11 cellular contexts compared by ENCODE assay signal in genomic region chr12:4825139-4825858, GRCh38.
A peak's percentile ranks its signal among the peaks of the same experiment; 100 is the strongest.
DNase-seq lines count a peak whose midpoint lies in the region; ATAC-seq and TF ChIP-seq lines count a peak whose summit lies in the region.
"Had no signal": no experiment of that assay in that cellular context is flagged by ENCODE, and none has a peak within 500 bp of the region (broad histone marks: within the 10 kb centered on the region; RNA-seq: fewer than 3 reads in every experiment).

No MANE protein-coding gene starts in this region.

- H3K4me1 Mint-ChIP-seq in activated naive CD4-positive, alpha-beta T cell treated with anti-CD3 and anti-CD28 coated beads, Interleukin-2, amount 10 ng/mL, durations not matched to agents 7 days and 5 days = peaks cover 65% of the 10 kb centered on the region
- H3K4me1 Mint-ChIP-seq in activated naive CD8-positive, alpha-beta T cell treated with anti-CD3 and anti-CD28 coated beads, Interleukin-2, amount 10 ng/mL, durations not matched to agents 7 days and 5 days = peaks cover 58% of the 10 kb centered on the region
- H3K4me1 Mint-ChIP-seq in stimulated activated naive CD8-positive, alpha-beta T cell treated with anti-CD3 and anti-CD28 coated beads, Interleukin-15, Interleukin-2, amounts not matched to agents 100 ng/mL and 50 ng/mL, for 24 hours (ENCODE audit: low read depth) = peaks cover 74% of the 10 kb centered on the region
- peaks cover 19% of the 10 kb centered on the region for H3K4me1 Mint-ChIP-seq in HFFc6 (ENCODE audit: low read depth)

- TF ChIP-seq CTCF in NB4 (IDR thresholded peaks at IDR 0.05; ENCODE audit: low read depth, low read length) (no peak), HFFc6 (IDR thresholded peaks at IDR 0.05) (no peak)

- peak overlapping the region; percentile 86 for H3K27ac Mint-ChIP-seq in activated naive CD4-positive, alpha-beta T cell treated with anti-CD3 and anti-CD28 coated beads, Interleukin-2, amount 10 ng/mL, durations not matched to agents 7 days and 5 days
- peak overlapping the region; percentile 92 for H3K27ac Mint-ChIP-seq in activated naive CD8-positive, alpha-beta T cell treated with anti-CD3 and anti-CD28 coated beads, Interleukin-2, amount 10 ng/mL, durations not matched to agents 7 days and 5 days
- H3K27ac Mint-ChIP-seq in stimulated activated naive CD8-positive, alpha-beta T cell treated with anti-CD3 and anti-CD28 coated beads, Interleukin-15, Interleukin-2, amounts not matched to agents 100 ng/mL and 50 ng/mL, for 24 hours = no peak overlapping the region
- H3K27ac Mint-ChIP-seq in HFFc6 = no peak overlapping the region

- ATAC-seq in activated naive CD8-positive, alpha-beta T cell treated with anti-CD3 and anti-CD28 coated beads, Interleukin-2, amount 10 ng/mL, durations not matched to agents 7 days and 5 days (ENCODE audit: low read depth) = peak; percentile 57
- ATAC-seq in HG03095 (IDR thresholded peaks at IDR 0.05; ENCODE audit: unreplicated experiment) (no peak), HG02973 (IDR thresholded peaks at IDR 0.05; ENCODE audit: unreplicated experiment) (no peak)
- ATAC-seq: stimulated activated naive B cell treated with anti-CD40 and anti-IgM and Interleukin-4, amounts not matched to agents 10 μg/mL and 1 μg/mL and 100 μg/mL, for 72 hours had no signal

- H3K4me3 ChIP-seq in NB4 (ENCODE audit: low read depth, low read length) = no peak overlapping the region

- DNase-seq in activated naive CD4-positive, alpha-beta T cell treated with anti-CD3 and anti-CD28 coated beads, Interleukin-2, amount 10 ng/mL, durations not matched to agents 7 days and 5 days = no peak
- no peak for DNase-seq in activated naive CD4-positive, alpha-beta T cell treated with Interleukin-2 at 50 U/mL for 16 hours
- peak; percentile 66 for DNase-seq in NB4 (ENCODE audit: low read depth)
- DNase-seq in activated naive CD8-positive, alpha-beta T cell treated with anti-CD3 and anti-CD28 coated beads, Interleukin-2, amount 10 ng/mL, durations not matched to agents 7 days and 5 days = no peak
- DNase-seq in HFFc6 = no peak
- DNase-seq: activated CD8-positive, alpha-beta memory T cell treated with anti-CD3 and anti-CD28 coated beads, Interleukin-2, amount 50 U/mL, for 48 hours; midbrain; stimulated activated naive B cell treated with anti-CD40 and anti-IgM and Interleukin-4, amounts not matched to agents 10 μg/mL and 1 μg/mL and 100 μg/mL, for 72 hours had no signal

- POLR2A ChIA-PET in activated naive CD8-positive, alpha-beta T cell treated with anti-CD3 and anti-CD28 coated beads, Interleukin-2, amount 10 ng/mL, durations not matched to agents 7 days and 5 days (lab: Charles Lee) = no interaction called here

- peaks cover 4% of the 10 kb centered on the region for H3K27me3 Mint-ChIP-seq in activated naive CD4-positive, alpha-beta T cell treated with anti-CD3 and anti-CD28 coated beads, Interleukin-2, amount 10 ng/mL, durations not matched to agents 7 days and 5 days
- H3K27me3 Mint-ChIP-seq in activated naive CD8-positive, alpha-beta T cell treated with anti-CD3 and anti-CD28 coated beads, Interleukin-2, amount 10 ng/mL, durations not matched to agents 7 days and 5 days = no peaks in the 10 kb centered on the region
- peaks cover 4% of the 10 kb centered on the region for H3K27me3 Mint-ChIP-seq in stimulated activated naive CD8-positive, alpha-beta T cell treated with anti-CD3 and anti-CD28 coated beads, Interleukin-15, Interleukin-2, amounts not matched to agents 100 ng/mL and 50 ng/mL, for 24 hours
- peaks cover 22% of the 10 kb centered on the region for H3K27me3 Mint-ChIP-seq in HFFc6 (ENCODE audit: insufficient read depth)
- H3K27me3 Mint-ChIP-seq: stimulated activated naive B cell treated with anti-CD40 and anti-IgM and Interleukin-4, amounts not matched to agents 10 μg/mL and 1 μg/mL and 100 μg/mL, for 72 hours had no signal

- CTCF ChIA-PET in activated naive CD4-positive, alpha-beta T cell treated with anti-CD3 and anti-CD28 coated beads, Interleukin-2, amount 10 ng/mL, durations not matched to agents 7 days and 5 days (lab: Charles Lee) = interaction anchor here (1.0 kb wide), 1 partner anchor 8 kb away, joined by 3 read pairs; no protein-coding TSS in a partner anchor

- H3K4me3 Mint-ChIP-seq in activated naive CD4-positive, alpha-beta T cell treated with anti-CD3 and anti-CD28 coated beads, Interleukin-2, amount 10 ng/mL, durations not matched to agents 7 days and 5 days = no peak overlapping the region
- peak overlapping the region; percentile 75 for H3K4me3 Mint-ChIP-seq in activated naive CD8-positive, alpha-beta T cell treated with anti-CD3 and anti-CD28 coated beads, Interleukin-2, amount 10 ng/mL, durations not matched to agents 7 days and 5 days
- H3K4me3 Mint-ChIP-seq in stimulated activated naive CD8-positive, alpha-beta T cell treated with anti-CD3 and anti-CD28 coated beads, Interleukin-15, Interleukin-2, amounts not matched to agents 100 ng/mL and 50 ng/mL, for 24 hours = peak overlapping the region; percentile 28
- H3K4me3 Mint-ChIP-seq in HFFc6 = no peak overlapping the region
- H3K4me3 Mint-ChIP-seq: stimulated activated naive B cell treated with anti-CD40 and anti-IgM and Interleukin-4, amounts not matched to agents 10 μg/mL and 1 μg/mL and 100 μg/mL, for 72 hours had no signal

- H3K36me3 Mint-ChIP-seq in activated naive CD4-positive, alpha-beta T cell treated with anti-CD3 and anti-CD28 coated beads, Interleukin-2, amount 10 ng/mL, durations not matched to agents 7 days and 5 days = peaks cover 37% of the 10 kb centered on the region
- H3K36me3 Mint-ChIP-seq in activated naive CD8-positive, alpha-beta T cell treated with anti-CD3 and anti-CD28 coated beads, Interleukin-2, amount 10 ng/mL, durations not matched to agents 7 days and 5 days = peaks cover 33% of the 10 kb centered on the region
- H3K36me3 Mint-ChIP-seq in stimulated activated naive CD8-positive, alpha-beta T cell treated with anti-CD3 and anti-CD28 coated beads, Interleukin-15, Interleukin-2, amounts not matched to agents 100 ng/mL and 50 ng/mL, for 24 hours (ENCODE audit: low read depth) = no peaks in the 10 kb centered on the region
- no peaks in the 10 kb centered on the region for H3K36me3 Mint-ChIP-seq in HFFc6 (ENCODE audit: low read depth)

- no peaks in the 10 kb centered on the region for H3K9me3 Mint-ChIP-seq in activated naive CD4-positive, alpha-beta T cell treated with anti-CD3 and anti-CD28 coated beads, Interleukin-2, amount 10 ng/mL, durations not matched to agents 7 days and 5 days
- no peaks in the 10 kb centered on the region for H3K9me3 Mint-ChIP-seq in activated naive CD8-positive, alpha-beta T cell treated with anti-CD3 and anti-CD28 coated beads, Interleukin-2, amount 10 ng/mL, durations not matched to agents 7 days and 5 days
- H3K9me3 Mint-ChIP-seq in stimulated activated naive CD8-positive, alpha-beta T cell treated with anti-CD3 and anti-CD28 coated beads, Interleukin-15, Interleukin-2, amounts not matched to agents 100 ng/mL and 50 ng/mL, for 24 hours = no peaks in the 10 kb centered on the region
- H3K9me3 Mint-ChIP-seq in HFFc6 = no peaks in the 10 kb centered on the region
- H3K9me3 Mint-ChIP-seq: stimulated activated naive B cell treated with anti-CD40 and anti-IgM and Interleukin-4, amounts not matched to agents 10 μg/mL and 1 μg/mL and 100 μg/mL, for 72 hours had no signal

- no peak for TF ChIP-seq POLR2A in NB4 (IDR thresholded peaks at IDR 0.05; ENCODE audit: extremely low read depth, insufficient read length)

Comparison
In these comparisons a context has a peak if more than half of its experiments do, and no peak if none do; other contexts are left out.
1. H3K27ac Mint-ChIP-seq: peak in activated naive CD4-positive, alpha-beta T cell treated with anti-CD3 and anti-CD28 coated beads, Interleukin-2, amount 10 ng/mL, durations not matched to agents 7 days and 5 days (single experiment) and activated naive CD8-positive, alpha-beta T cell treated with anti-CD3 and anti-CD28 coated beads, Interleukin-2, amount 10 ng/mL, durations not matched to agents 7 days and 5 days (single experiment); none in stimulated activated naive CD8-positive, alpha-beta T cell treated with anti-CD3 and anti-CD28 coated beads, Interleukin-15, Interleukin-2, amounts not matched to agents 100 ng/mL and 50 ng/mL, for 24 hours (single experiment) and HFFc6 (single experiment).
2. H3K4me3 Mint-ChIP-seq: peak in activated naive CD8-positive, alpha-beta T cell treated with anti-CD3 and anti-CD28 coated beads, Interleukin-2, amount 10 ng/mL, durations not matched to agents 7 days and 5 days (single experiment) and stimulated activated naive CD8-positive, alpha-beta T cell treated with anti-CD3 and anti-CD28 coated beads, Interleukin-15, Interleukin-2, amounts not matched to agents 100 ng/mL and 50 ng/mL, for 24 hours (single experiment); none in activated naive CD4-positive, alpha-beta T cell treated with anti-CD3 and anti-CD28 coated beads, Interleukin-2, amount 10 ng/mL, durations not matched to agents 7 days and 5 days (single experiment) and HFFc6 (single experiment).